In genomic region chr19:35266904-35267817, GRCh38 we compare ENCODE assay signal across 9 cellular contexts. TPM values are rescaled to one million over a fixed set of nuclear protein-coding genes. Genes with fewer than 3 reads are reported as not detected.
A peak's percentile ranks its signal among the peaks of the same experiment; 100 is the strongest.
DNase-seq lines count a peak whose midpoint lies in the region; ATAC-seq and TF ChIP-seq lines count a peak whose summit lies in the region.
"Had no signal": no experiment of that assay in that cellular context is flagged by ENCODE, and none has a peak within 500 bp of the region (broad histone marks: within the 10 kb centered on the region; RNA-seq: fewer than 3 reads in every experiment).

No MANE protein-coding gene starts in this region.

- peaks cover 7% of the 10 kb centered on the region; the same call in 1 of the 2 replicates for H4K20me1 ChIP-seq in DOHH2 (ENCODE audit: control insufficient read depth, insufficient read depth, low read depth, low read length)

- H3K4me3 Mint-ChIP-seq in activated T-helper 1 cell treated with anti-CD3 and anti-CD28 coated beads, Interleukin-12 subunit alpha, Interleukin-12 subunit beta, Interleukin-2, Interleukin-4 antibody, amounts not matched to agents 30 ng/mL and 10 ng/mL and 1 ng/mL, durations not matched to agents 14 hours and 24 hours and 36 hours, result peak overlapping the region; percentile 93

- peaks cover 41% of the 10 kb centered on the region for H3K79me2 ChIP-seq in DOHH2 (ENCODE audit: control insufficient read depth, low read length)

- H3K27me3 ChIP-seq in DOHH2 (ENCODE audit: control insufficient read depth, low read length), result no peaks in the 10 kb centered on the region
- H3K27me3 ChIP-seq in neuron (ENCODE audit: insufficient read depth, low read length), result no peaks in the 10 kb centered on the region

- H3K27me3 Mint-ChIP-seq in activated T-helper 1 cell treated with anti-CD3 and anti-CD28 coated beads, Interleukin-12 subunit alpha, Interleukin-12 subunit beta, Interleukin-2, Interleukin-4 antibody, amounts not matched to agents 30 ng/mL and 10 ng/mL and 1 ng/mL, durations not matched to agents 14 hours and 24 hours and 36 hours (ENCODE audit: insufficient read depth), result no peaks in the 10 kb centered on the region

- peak overlapping the region; percentile 94 for H3K27ac Mint-ChIP-seq in activated T-helper 1 cell treated with anti-CD3 and anti-CD28 coated beads, Interleukin-12 subunit alpha, Interleukin-12 subunit beta, Interleukin-2, Interleukin-4 antibody, amounts not matched to agents 30 ng/mL and 10 ng/mL and 1 ng/mL, durations not matched to agents 14 hours and 24 hours and 36 hours

- H3K4me1 ChIP-seq in DOHH2 (ENCODE audit: control insufficient read depth, low read length) (peaks cover 59% of the 10 kb centered on the region), neuron (ENCODE audit: insufficient read depth, low read length) (peaks cover 15% of the 10 kb centered on the region)

- H3K4me2 ChIP-seq in DOHH2 (ENCODE audit: low read length), result peak overlapping the region; percentile 98

- ATAC-seq in GM19463 (IDR thresholded peaks at IDR 0.05; ENCODE audit: unreplicated experiment), result no peak
- ATAC-seq in GM18867 (IDR thresholded peaks at IDR 0.05; ENCODE audit: unreplicated experiment), result no peak

- peak overlapping the region; percentile 48 for H2AFZ ChIP-seq in neuron (ENCODE audit: low read depth, low read length)

- peak overlapping the region; percentile 91 for H3K27ac ChIP-seq in DOHH2 (ENCODE audit: low read depth, low read length)

- H3K4me3 ChIP-seq in DOHH2 (ENCODE audit: low read length), result peak overlapping the region; percentile 99
- peak overlapping the region; percentile 70 for H3K4me3 ChIP-seq in NB4 (ENCODE audit: low read depth, low read length)
- peak overlapping the region; percentile 78 to 96 for H3K4me3 ChIP-seq in foreskin fibroblast (ENCODE audit: low read depth in 1 of 2, low read length in 2 of 2)
- peak overlapping the region; percentile 73 for H3K4me3 ChIP-seq in neuron (ENCODE audit: low read length)

- no peak for TF ChIP-seq CTCF in DOHH2 (IDR thresholded peaks at IDR 0.05; ENCODE audit: low read depth, low read length, poor library complexity, severe bottlenecking)
- TF ChIP-seq CTCF in NB4 (IDR thresholded peaks at IDR 0.05; ENCODE audit: low read depth, low read length), result no peak
- no peak for TF ChIP-seq CTCF in foreskin fibroblast (IDR thresholded peaks at IDR 0.05; ENCODE audit: low read depth, low read length)

- intact Hi-C loops in activated T-helper 1 cell treated with anti-CD3 and anti-CD28 coated beads, Interleukin-12 subunit alpha, Interleukin-12 subunit beta, Interleukin-2, Interleukin-4 antibody, amounts not matched to agents 30 ng/mL and 10 ng/mL and 1 ng/mL, durations not matched to agents 14 hours and 24 hours and 36 hours (cut with micrococcal nuclease), result loop anchor here (2.0 to 10.0 kb wide), 4 partner anchors 55 to 280 kb away; partner anchors contain the start of gene TMEM147

- H3K9me3 Mint-ChIP-seq in activated T-helper 1 cell treated with anti-CD3 and anti-CD28 coated beads, Interleukin-12 subunit alpha, Interleukin-12 subunit beta, Interleukin-2, Interleukin-4 antibody, amounts not matched to agents 30 ng/mL and 10 ng/mL and 1 ng/mL, durations not matched to agents 14 hours and 24 hours and 36 hours, result no peaks in the 10 kb centered on the region

- TF ChIP-seq POLR2A in NB4 (IDR thresholded peaks at IDR 0.05; ENCODE audit: extremely low read depth, insufficient read length), result no peak

- DNase-seq in NB4 (ENCODE audit: low read depth) (peak; percentile 47), foreskin fibroblast (peak; percentile 24 to 65), NCI-H2029 (lab: John Stamatoyannopoulos, UW) (no peak)
- DNase-seq in activated T-helper 1 cell treated with anti-CD3 and anti-CD28 coated beads, Interleukin-12 subunit alpha, Interleukin-12 subunit beta, Interleukin-2, Interleukin-4 antibody, amounts not matched to agents 30 ng/mL and 10 ng/mL and 1 ng/mL, durations not matched to agents 14 hours and 24 hours and 36 hours (ENCODE audit: low spot score), result peak; percentile 35

- peaks cover 68% of the 10 kb centered on the region for H3K36me3 ChIP-seq in DOHH2 (ENCODE audit: control insufficient read depth, low read length)
- H3K36me3 ChIP-seq in neuron (ENCODE audit: insufficient read depth, low read length), result peaks cover 30% of the 10 kb centered on the region

- H3F3A ChIP-seq in DOHH2 (ENCODE audit: control insufficient read depth, insufficient read depth), result peaks cover 16% of the 10 kb centered on the region

- H3K4me1 Mint-ChIP-seq in activated T-helper 1 cell treated with anti-CD3 and anti-CD28 coated beads, Interleukin-12 subunit alpha, Interleukin-12 subunit beta, Interleukin-2, Interleukin-4 antibody, amounts not matched to agents 30 ng/mL and 10 ng/mL and 1 ng/mL, durations not matched to agents 14 hours and 24 hours and 36 hours (ENCODE audit: low read depth), result peaks cover 15% of the 10 kb centered on the region

- no peaks in the 10 kb centered on the region for H3K9me2 ChIP-seq in DOHH2 (replicated peaks; ENCODE audit: control insufficient read depth, low read length)

- H3K9me3 ChIP-seq in DOHH2 (ENCODE audit: control insufficient read depth, insufficient read depth, low read length) (no peaks in the 10 kb centered on the region), neuron (ENCODE audit: low read length) (no peaks in the 10 kb centered on the region)

- H3K36me3 Mint-ChIP-seq in activated T-helper 1 cell treated with anti-CD3 and anti-CD28 coated beads, Interleukin-12 subunit alpha, Interleukin-12 subunit beta, Interleukin-2, Interleukin-4 antibody, amounts not matched to agents 30 ng/mL and 10 ng/mL and 1 ng/mL, durations not matched to agents 14 hours and 24 hours and 36 hours (ENCODE audit: low read depth), result peaks cover 21% of the 10 kb centered on the region

RNA-seq across cellular contexts. Expression of gene USF2, which starts 1.6 kb away (rescaled TPM):
- 156 and 164 TPM in 2 replicates for total RNA-seq in activated T-helper 1 cell treated with anti-CD3 and anti-CD28 coated beads, Interleukin-12 subunit alpha, Interleukin-12 subunit beta, Interleukin-2, Interleukin-4 antibody, amounts not matched to agents 30 ng/mL and 10 ng/mL and 1 ng/mL, durations not matched to agents 14 hours and 24 hours and 36 hours

RNA-seq across cellular contexts. Expression of gene HAMP, which starts 15.2 kb away (rescaled TPM):
- 0.57 and 0.96 TPM in 2 replicates for total RNA-seq in activated T-helper 1 cell treated with anti-CD3 and anti-CD28 coated beads, Interleukin-12 subunit alpha, Interleukin-12 subunit beta, Interleukin-2, Interleukin-4 antibody, amounts not matched to agents 30 ng/mL and 10 ng/mL and 1 ng/mL, durations not matched to agents 14 hours and 24 hours and 36 hours

RNA-seq across cellular contexts. Expression of gene LSR, which starts 18.4 kb away (rescaled TPM):
- 2.7 and 4.0 TPM in 2 replicates for total RNA-seq in activated T-helper 1 cell treated with anti-CD3 and anti-CD28 coated beads, Interleukin-12 subunit alpha, Interleukin-12 subunit beta, Interleukin-2, Interleukin-4 antibody, amounts not matched to agents 30 ng/mL and 10 ng/mL and 1 ng/mL, durations not matched to agents 14 hours and 24 hours and 36 hours

RNA-seq across cellular contexts. Expression of gene MAG, which starts 24.8 kb away (rescaled TPM):
- not detected in 2 replicates for total RNA-seq in activated T-helper 1 cell treated with anti-CD3 and anti-CD28 coated beads, Interleukin-12 subunit alpha, Interleukin-12 subunit beta, Interleukin-2, Interleukin-4 antibody, amounts not matched to agents 30 ng/mL and 10 ng/mL and 1 ng/mL, durations not matched to agents 14 hours and 24 hours and 36 hours

RNA-seq across cellular contexts. Expression of gene FAM187B, which starts 38.6 kb away (rescaled TPM):
- not detected in 2 replicates for total RNA-seq in activated T-helper 1 cell treated with anti-CD3 and anti-CD28 coated beads, Interleukin-12 subunit alpha, Interleukin-12 subunit beta, Interleukin-2, Interleukin-4 antibody, amounts not matched to agents 30 ng/mL and 10 ng/mL and 1 ng/mL, durations not matched to agents 14 hours and 24 hours and 36 hours
- total RNA-seq: T-helper 2 cell treated with Interferon-gamma antibody and Interleukin-4, amounts not matched to agents 100 ng/mL and 5 ng/mL, for 36 hours had no signal
